Comparison of ENCODE assay signal across 10 cellular contexts in the genomic region with DNA sequence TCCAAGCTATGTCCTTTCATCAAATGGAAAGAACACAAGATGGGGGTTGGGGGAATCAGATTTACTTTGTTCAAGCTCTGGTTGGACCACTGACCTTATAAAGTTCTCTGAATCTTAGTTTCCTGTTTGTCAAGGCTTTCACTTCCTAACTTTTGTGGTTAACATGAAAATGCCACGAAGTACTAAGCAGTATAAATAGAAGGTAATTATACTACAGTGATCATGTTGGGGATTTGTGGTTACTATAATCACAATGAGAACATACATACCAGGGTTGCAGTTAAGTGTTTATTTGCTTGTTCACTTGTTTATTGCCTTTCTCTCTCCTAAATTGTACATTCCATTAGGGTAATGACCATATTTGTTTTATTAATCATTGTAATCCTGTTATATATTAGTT. TPM values are rescaled to one million over a fixed set of nuclear protein-coding genes. Genes with fewer than 3 reads are reported as not detected.
DNase-seq lines count a peak whose midpoint lies in the region; ATAC-seq, FAIRE-seq and TF ChIP-seq lines count a peak whose summit lies in the region.
"Had no signal": no experiment of that assay in that cellular context is flagged by ENCODE, and none has a peak within 500 bp of the region (broad histone marks: within the 10 kb centered on the region; RNA-seq: fewer than 3 reads in every experiment).

No MANE protein-coding gene starts in this region.

- POLR2A ChIA-PET in activated CD4-positive, alpha-beta T cell treated with anti-CD3 and anti-CD28 coated beads for 36 hours (lab: Charles Lee): no interaction called here

- FAIRE-seq in TTC549 (lab: Jason Lieb, UNC): peak; percentile 87
- FAIRE-seq: A549 had no signal

- TF ChIP-seq CTCF in GM13976 (IDR thresholded peaks at IDR 0.05; ENCODE audit: borderline replicate concordance, control extremely low read depth, extremely low read depth, insufficient read depth, missing control alignments) (no peak), WERI-Rb-1 (IDR thresholded peaks at IDR 0.05; ENCODE audit: low read depth, low read length) (no peak)

- CTCF ChIA-PET in activated CD4-positive, alpha-beta T cell treated with anti-CD3 and anti-CD28 coated beads for 36 hours (lab: Charles Lee): interaction anchor here (1.2 kb wide), 1 partner anchor 115 kb away, joined by 3 read pairs; no protein-coding TSS in a partner anchor

- no peaks in the 10 kb centered on the region for H3K27me3 Mint-ChIP-seq in activated CD4-positive, alpha-beta T cell treated with anti-CD3 and anti-CD28 coated beads for 36 hours

- H3K4me1 Mint-ChIP-seq in activated CD4-positive, alpha-beta T cell treated with anti-CD3 and anti-CD28 coated beads for 36 hours: peaks cover 18% of the 10 kb centered on the region

- in situ Hi-C loops in GM13976 (cut with MboI; ENCODE audit: low sequenced_read_pairs, unreplicated experiment): no loop called here

- no peaks in the 10 kb centered on the region for H3K36me3 ChIP-seq in WERI-Rb-1

- H3K27me3 ChIP-seq in WERI-Rb-1 (ENCODE audit: insufficient read depth, low read depth, severe bottlenecking): no peaks in the 10 kb centered on the region

- H3K36me3 Mint-ChIP-seq in activated CD4-positive, alpha-beta T cell treated with anti-CD3 and anti-CD28 coated beads for 36 hours (ENCODE audit: low read depth): no peaks in the 10 kb centered on the region

- H3K9me3 Mint-ChIP-seq in activated CD4-positive, alpha-beta T cell treated with anti-CD3 and anti-CD28 coated beads for 36 hours (ENCODE audit: low read depth): no peaks in the 10 kb centered on the region

- DNase-seq in activated CD4-positive, alpha-beta T cell treated with anti-CD3 and anti-CD28 coated beads for 36 hours: no peak
- no peak for DNase-seq in activated CD4-positive, alpha-beta T cell treated with anti-CD3 and anti-CD28 coated beads for 1 hour
- peak; percentile 4 for DNase-seq in pulmonary artery endothelial cell (ENCODE audit: low read depth, low spot score)
- DNase-seq in GM13976 (ENCODE audit: low spot score): no peak
- DNase-seq in WERI-Rb-1: no peak
- no peak for DNase-seq in NCI-H2171 (lab: John Stamatoyannopoulos, UW)

- H3K9me3 ChIP-seq in WERI-Rb-1 (ENCODE audit: severe bottlenecking): no peaks in the 10 kb centered on the region
- H3K9me3 ChIP-seq: A549 had no signal

- H3K4me3 ChIP-seq in WERI-Rb-1 (ENCODE audit: low read depth, low read length): no peak overlapping the region
- H3K4me3 ChIP-seq: A549, skin epidermis had no signal

- H3K27ac Mint-ChIP-seq in activated CD4-positive, alpha-beta T cell treated with anti-CD3 and anti-CD28 coated beads for 36 hours: no peak overlapping the region

- ATAC-seq in activated CD4-positive, alpha-beta T cell treated with anti-CD3 and anti-CD28 coated beads for 36 hours: peak; percentile 16
- ATAC-seq in HG03135 (IDR thresholded peaks at IDR 0.05; ENCODE audit: unreplicated experiment): peak; percentile 89
- ATAC-seq: A549 had no signal

- H3K27ac ChIP-seq in WERI-Rb-1: no peak overlapping the region
- H3K27ac ChIP-seq: A549, skin epidermis had no signal

- intact Hi-C loops in activated CD4-positive, alpha-beta T cell treated with anti-CD3 and anti-CD28 coated beads for 36 hours (cut with DNase I, micrococcal nuclease): no loop called here

- no peak overlapping the region for H3K4me3 Mint-ChIP-seq in activated CD4-positive, alpha-beta T cell treated with anti-CD3 and anti-CD28 coated beads for 36 hours

RNA-seq across cellular contexts. Expression of gene SPRY1, which starts 53.2 kb away (rescaled TPM):
- total RNA-seq in activated CD4-positive, alpha-beta T cell treated with anti-CD3 and anti-CD28 coated beads for 36 hours: 10 to 100 TPM; 51.2 to 52.0 TPM
- 20.5 and 33.1 TPM in 2 replicates for total RNA-seq in pulmonary artery endothelial cell
